ENCODE assay signal across 7 cellular contexts in genomic region chr22:19432092-19432844, GRCh38. TPM values are rescaled to one million over a fixed set of nuclear protein-coding genes. Genes with fewer than 3 reads are reported as not detected.
A peak's percentile ranks its signal among the peaks of the same experiment; 100 is the strongest.
DNase-seq lines count a peak whose midpoint lies in the region; ATAC-seq lines count a peak whose summit lies in the region.

Gene MRPL40 (plus strand): TSS chr22:19432545. CDS start chr22:19432555, 10 bp downstream.

- peak; percentile 46 for DNase-seq in NCI-H2029 treated with DMSO at 0.1 percent for 48 hours (lab: John Stamatoyannopoulos, UW)
- peak; percentile 89 for DNase-seq in T1000 (lab: John Stamatoyannopoulos, UW)
- DNase-seq in astrocyte of the hippocampus (ENCODE audit: low read depth, low spot score): peak; percentile 98
- peak; percentile 90 to 93 for DNase-seq in hippocampal formation (lab: John Stamatoyannopoulos, UW)
- DNase-seq in sciatic nerve (ENCODE audit: low spot score): peak; percentile 97

- ATAC-seq in GM18508 (IDR thresholded peaks at IDR 0.05; ENCODE audit: insufficient read depth, unreplicated experiment) (peak; percentile 48), HG02970 (IDR thresholded peaks at IDR 0.05; ENCODE audit: low FRiP score, unreplicated experiment) (peak; percentile 72), sciatic nerve (peak; percentile 98)

- intact Hi-C loops in sciatic nerve (cut with DNase I): no loop called here

RNA-seq across cellular contexts. Expression of gene MRPL40, which starts in this region (rescaled TPM):
- total RNA-seq in sciatic nerve: 18.7 TPM

Comparison
In these comparisons a context has a peak if more than half of its experiments do, and no peak if none do; other contexts are left out.
1. Peak in every context shown above with its lines: DNase-seq and ATAC-seq.
2. ATAC-seq: peak in every context shown above with its lines; median percentile 98 in sciatic nerve; 72 in HG02970; 48 in GM18508.
3. DNase-seq: peak in every context shown above with its lines; median percentile 98 in astrocyte of the hippocampus; 97 in sciatic nerve; 92 in hippocampal formation; 89 in T1000; 46 in NCI-H2029 treated with DMSO at 0.1 percent for 48 hours.